Comparison of ENCODE assay signal across 2 cellular contexts in the genomic region with DNA sequence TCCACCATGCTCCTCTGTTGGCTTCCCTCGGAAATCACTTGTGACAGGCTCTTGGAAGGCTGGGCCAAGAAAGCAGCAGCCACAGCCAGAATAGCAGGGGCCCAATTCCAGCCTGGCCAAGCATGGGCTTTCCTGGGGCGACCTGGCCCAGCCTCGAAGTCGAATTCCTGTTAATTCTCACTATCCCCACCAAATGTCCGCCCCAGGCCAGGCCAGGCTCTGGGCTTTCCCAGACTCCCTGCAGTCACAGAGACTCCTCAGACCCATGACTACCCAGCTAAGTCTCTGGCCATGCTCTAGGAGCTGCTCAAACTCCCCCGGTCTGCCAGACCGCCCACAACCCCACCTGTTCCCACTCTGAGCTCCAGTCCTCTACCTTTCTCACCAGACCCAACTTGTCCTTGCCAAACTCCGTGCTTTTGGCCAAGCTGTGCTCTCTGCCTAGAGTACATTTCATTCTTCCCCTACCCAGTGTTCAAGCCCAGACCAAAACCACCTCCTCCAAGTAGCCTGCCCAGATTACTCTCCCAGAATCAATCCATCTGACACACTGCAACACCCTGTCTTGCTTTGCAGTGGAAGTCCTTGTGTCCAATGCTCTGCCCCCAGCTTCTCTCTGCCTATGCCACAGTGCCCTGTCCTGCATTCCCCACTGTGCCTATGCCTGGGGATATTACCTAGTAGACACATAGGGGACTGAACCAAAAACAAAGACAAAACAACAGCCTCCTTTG.
TF ChIP-seq lines count a peak whose summit lies in the region.

No MANE protein-coding gene starts in this region.

TF ChIP-seq in A549, 52 proteins besides CTCF, POLR2A, EP300 and RAD21:
- TF ChIP-seq BHLHE40 (IDR thresholded peaks at IDR 0.05; ENCODE audit: low read depth, low read length) (no peak), ZFP36 (IDR thresholded peaks at IDR 0.05; ENCODE audit: borderline replicate concordance, partially characterized antibody) (peak; percentile 89)

TF ChIP-seq in H1, 55 proteins besides CTCF, POLR2A, EP300 and RAD21:
- no peak for TF ChIP-seq TEAD4 (IDR thresholded peaks at IDR 0.05; ENCODE audit: low read depth, low read length)
- TF ChIP-seq CTBP2 (IDR thresholded peaks at IDR 0.05; ENCODE audit: borderline replicate concordance, insufficient read depth, insufficient read length, low read length) = no peak
- TF ChIP-seq CBX8 (IDR thresholded peaks at IDR 0.05; ENCODE audit: borderline replicate concordance, low read depth, low read length) = no peak
- TF ChIP-seq GTF2F1 (IDR thresholded peaks at IDR 0.05; ENCODE audit: borderline replicate concordance, low read depth, low read length) = no peak
- no peak for TF ChIP-seq BCL11A (IDR thresholded peaks at IDR 0.05; ENCODE audit: low read depth in 2 of 2, low read length in 2 of 2)
- TF ChIP-seq ATF2 (IDR thresholded peaks at IDR 0.05; ENCODE audit: low read length) = no peak
- TF ChIP-seq SUZ12 (IDR thresholded peaks at IDR 0.05; ENCODE audit: low read length) = no peak
- TF ChIP-seq, protein P1, sequence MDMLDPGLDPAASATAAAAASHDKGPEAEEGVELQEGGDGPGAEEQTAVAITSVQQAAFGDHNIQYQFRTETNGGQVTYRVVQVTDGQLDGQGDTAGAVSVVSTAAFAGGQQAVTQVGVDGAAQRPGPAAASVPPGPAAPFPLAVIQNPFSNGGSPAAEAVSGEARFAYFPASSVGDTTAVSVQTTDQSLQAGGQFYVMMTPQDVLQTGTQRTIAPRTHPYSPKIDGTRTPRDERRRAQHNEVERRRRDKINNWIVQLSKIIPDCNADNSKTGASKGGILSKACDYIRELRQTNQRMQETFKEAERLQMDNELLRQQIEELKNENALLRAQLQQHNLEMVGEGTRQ (IDR thresholded peaks at IDR 0.05; ENCODE audit: low read length) = no peak
- no peak for TF ChIP-seq CBX5 (IDR thresholded peaks at IDR 0.05; ENCODE audit: low read depth, low read length)
- TF ChIP-seq NRF1 (IDR thresholded peaks at IDR 0.05; ENCODE audit: low read depth, low read length) = no peak
- no peak for TF ChIP-seq ASH2L (IDR thresholded peaks at IDR 0.05; ENCODE audit: low read length)
- no peak for TF ChIP-seq SIN3A (conservative IDR thresholded peaks at IDR 0.05 in 1 of 2, IDR thresholded peaks at IDR 0.05 in 1 of 2; ENCODE audit: low read depth in 1 of 2, low read length in 2 of 2)
- TF ChIP-seq EZH2 (IDR thresholded peaks at IDR 0.05; ENCODE audit: low read depth, low read length, severe bottlenecking) = no peak
- TF ChIP-seq TAF1 (IDR thresholded peaks at IDR 0.05; ENCODE audit: low read depth, low read length) = no peak
- TF ChIP-seq EGR1 (IDR thresholded peaks at IDR 0.05; ENCODE audit: borderline replicate concordance, low read depth, low read length) = no peak
- no peak for TF ChIP-seq SP4 (IDR thresholded peaks at IDR 0.05; ENCODE audit: low read length)
- TF ChIP-seq RXRA (IDR thresholded peaks at IDR 0.05; ENCODE audit: insufficient read depth, low read depth, low read length) = no peak
- no peak for TF ChIP-seq JUN (IDR thresholded peaks at IDR 0.05; ENCODE audit: low read depth, low read length)
